14 cellular contexts compared by ENCODE assay signal in the genomic region with DNA sequence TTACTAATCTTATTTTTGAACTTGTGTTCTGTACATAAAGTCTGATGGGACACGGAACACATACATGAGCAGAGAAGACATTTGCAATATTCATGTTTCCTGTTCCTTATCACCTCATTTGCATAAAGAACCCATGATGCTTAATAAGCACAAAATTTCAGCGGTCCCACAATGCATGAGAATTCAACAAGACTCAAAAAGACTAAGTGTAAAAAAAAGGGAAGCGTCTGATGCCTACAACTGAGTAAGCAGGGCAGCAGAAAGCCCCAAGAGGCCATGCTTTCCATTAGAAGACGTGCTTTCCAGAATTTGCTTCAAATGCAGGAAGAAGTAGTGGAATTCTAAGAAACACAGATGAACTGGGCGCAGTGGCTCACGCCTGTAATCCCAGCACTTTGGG.
DNase-seq lines count a peak whose midpoint lies in the region; ATAC-seq and TF ChIP-seq lines count a peak whose summit lies in the region.
"Had no signal": no experiment of that assay in that cellular context is flagged by ENCODE, and none has a peak within 500 bp of the region (broad histone marks: within the 10 kb centered on the region; RNA-seq: fewer than 3 reads in every experiment).

No MANE protein-coding gene starts in this region.

- no peaks in the 10 kb centered on the region for H3K36me3 ChIP-seq in lung (ENCODE audit: control insufficient read depth in 2 of 2, insufficient read depth in 2 of 2, low read length in 2 of 2)
- H3K36me3 ChIP-seq: BLaER1 treated with 17β-estradiol and CSF1 and Interleukin-3, amounts not matched to agents 10 nM and 100 nM; HAP-1 had no signal

- peaks cover 0 to 7% (median 0%) of the 10 kb centered on the region in 7 donors for H3K9me3 Mint-ChIP-seq in CD14-positive monocyte
- H3K9me3 Mint-ChIP-seq: CD4-positive, alpha-beta memory T cell had no signal

- peak overlapping the region in 1 of 2 donors; percentile 9 for H3K4me3 Mint-ChIP-seq in CD14-positive monocyte
- H3K4me3 Mint-ChIP-seq: CD4-positive, alpha-beta memory T cell had no signal

- TF ChIP-seq CTCF in CD14-positive monocyte (IDR thresholded peaks at IDR 0.05), result no peak
- TF ChIP-seq CTCF in VCaP (conservative IDR thresholded peaks at IDR 0.05), result no peak
- no peak for TF ChIP-seq CTCF in lung (IDR thresholded peaks at IDR 0.05; ENCODE audit: control extremely low read depth, extremely low read depth)

- peaks cover 33% of the 10 kb centered on the region for H3K4me1 Mint-ChIP-seq in CD14-positive monocyte
- H3K4me1 Mint-ChIP-seq: CD4-positive, alpha-beta memory T cell had no signal

- no peaks in the 10 kb centered on the region for H3K27me3 Mint-ChIP-seq in CD14-positive monocyte (ENCODE audit: low read depth in 3 of 3)

- peak; percentile 22 for ATAC-seq in lung (ENCODE audit: insufficient read depth, low FRiP score)
- ATAC-seq in GM18505 (IDR thresholded peaks at IDR 0.05; ENCODE audit: unreplicated experiment), result no peak
- ATAC-seq in left colon, result no peak
- ATAC-seq in GM21723 (IDR thresholded peaks at IDR 0.05; ENCODE audit: unreplicated experiment), result no peak
- ATAC-seq: GM12878 had no signal

- intact Hi-C loops in CD14-positive monocyte (cut with micrococcal nuclease) (no loop called here), left colon (cut with DNase I, micrococcal nuclease) (no loop called here)

- H3K27ac Mint-ChIP-seq in CD14-positive monocyte, result peak overlapping the region; percentile 80 to 95 (median 89)
- H3K27ac Mint-ChIP-seq: CD4-positive, alpha-beta memory T cell had no signal

- TF ChIP-seq POLR2A in GM18505 (IDR thresholded peaks at IDR 0.05; ENCODE audit: borderline replicate concordance, extremely low read depth, insufficient read depth, insufficient read length), result no peak

- no peaks in the 10 kb centered on the region for H3K9me3 ChIP-seq in lung (ENCODE audit: control insufficient read depth in 2 of 2, insufficient read depth in 1 of 2, low read length in 1 of 2)
- H3K9me3 ChIP-seq: BLaER1 treated with 17β-estradiol and CSF1 and Interleukin-3, amounts not matched to agents 10 nM and 100 nM; HAP-1 had no signal

- no peaks in the 10 kb centered on the region for H3K4me1 ChIP-seq in lung (ENCODE audit: control insufficient read depth in 2 of 2, insufficient read depth in 2 of 2, low read length in 2 of 2)

- H3K4me3 ChIP-seq in lung, result no peak overlapping the region
- H3K4me3 ChIP-seq: BLaER1 treated with 17β-estradiol and CSF1 and Interleukin-3, amounts not matched to agents 10 nM and 100 nM; GM12878; HAP-1 had no signal

- DNase-seq in CD14-positive monocyte (ENCODE audit: low spot score) (no peak), MV-4-11 (lab: John Stamatoyannopoulos, UW) (peak; percentile 35), lung (ENCODE audit: low spot score) (no peak), left colon (no peak), NK-92 (lab: John Stamatoyannopoulos, UW; ENCODE audit: unreplicated experiment) (no peak)
- DNase-seq: ACHN; CD4-positive, alpha-beta memory T cell; DMS79 had no signal

- no peaks in the 10 kb centered on the region for H3K36me3 Mint-ChIP-seq in CD14-positive monocyte
- H3K36me3 Mint-ChIP-seq: CD4-positive, alpha-beta memory T cell had no signal

- H3K27ac ChIP-seq in VCaP, result peak overlapping the region; percentile 92
- no peak overlapping the region for H3K27ac ChIP-seq in lung (ENCODE audit: low read depth in 1 of 2, low read length in 1 of 2)

- H3K27me3 ChIP-seq in lung (ENCODE audit: control insufficient read depth, insufficient read depth), result no peaks in the 10 kb centered on the region
- H3K27me3 ChIP-seq: BLaER1 treated with 17β-estradiol and CSF1 and Interleukin-3, amounts not matched to agents 10 nM and 100 nM had no signal

- WGBS in lung, 2 donors, result 83 to 90% methylated on average over 6 of the region's 6 CpGs
